ENCODE assay signal across 8 cellular contexts in genomic region chr5:88883059-88883565, GRCh38. TPM values are rescaled to one million over a fixed set of nuclear protein-coding genes. Genes with fewer than 3 reads are reported as not detected.
DNase-seq lines count a peak whose midpoint lies in the region; ATAC-seq, FAIRE-seq and TF ChIP-seq lines count a peak whose summit lies in the region.

Gene MEF2C, minus strand, starts transcription at chr5:88883184. Its CDS starts 59,396 bp downstream, at chr5:88823788.

- ATAC-seq in GM21786 (IDR thresholded peaks at IDR 0.05; ENCODE audit: unreplicated experiment) = peak; percentile 20

- peak; percentile 70 for DNase-seq in ELR (ENCODE audit: low read depth)
- peak; percentile 73 for DNase-seq in NCI-H1092 treated with DMSO at 0.1 percent for 48 hours (lab: John Stamatoyannopoulos, UW)
- DNase-seq in T1000 (lab: John Stamatoyannopoulos, UW) = peak; percentile 57
- DNase-seq in endothelial cell (ENCODE audit: low spot score) = peak; percentile 72
- DNase-seq in medulla oblongata (ENCODE audit: extremely low spot score) = peak; percentile 87
- peak in 47 of 49 donors; percentile 5 to 87 (median 55) for DNase-seq in substantia nigra (lab: John Stamatoyannopoulos, UW)
- DNase-seq in D721Med (ENCODE audit: insufficient read length, low spot score) = no peak

- peaks cover 6% of the 10 kb centered on the region for H3K36me3 Mint-ChIP-seq in endothelial cell (ENCODE audit: low read depth, unreplicated experiment)

- peaks cover 9% of the 10 kb centered on the region for H3K27me3 Mint-ChIP-seq in endothelial cell (ENCODE audit: unreplicated experiment)

- no peak for TF ChIP-seq CTCF in endothelial cell (IDR thresholded peaks at IDR 0.05; ENCODE audit: unreplicated experiment)
- no peak for TF ChIP-seq CTCF in D721Med (IDR thresholded peaks at IDR 0.05; ENCODE audit: insufficient read depth, missing control alignments)

- H3K9me3 Mint-ChIP-seq in endothelial cell (ENCODE audit: unreplicated experiment) = no peaks in the 10 kb centered on the region

- peak within 1 kb of the TSS; percentile 74 for H3K27ac ChIP-seq in substantia nigra (ENCODE audit: low read depth, low read length, poor library complexity, severe bottlenecking)

- FAIRE-seq in D721Med (lab: Jason Lieb, UNC) = no peak

- peaks cover 30% of the 10 kb centered on the region for H3K4me1 Mint-ChIP-seq in endothelial cell (ENCODE audit: unreplicated experiment)

- H3K27ac Mint-ChIP-seq in endothelial cell (ENCODE audit: unreplicated experiment) = peak within 1 kb of the TSS; percentile 94

- H3K4me3 Mint-ChIP-seq in endothelial cell (ENCODE audit: unreplicated experiment) = peak within 1 kb of the TSS; percentile 99

RNA-seq across cellular contexts. Expression of gene MEF2C, which starts in this region (rescaled TPM):
- total RNA-seq in endothelial cell (ENCODE audit: unreplicated experiment) = 134 TPM
